Comparison of ENCODE assay signal across 11 cellular contexts in genomic region chr20:44832724-44833123, GRCh38. TPM values are rescaled to one million over a fixed set of nuclear protein-coding genes. Genes with fewer than 3 reads are reported as not detected.
DNase-seq lines count a peak whose midpoint lies in the region; ATAC-seq lines count a peak whose summit lies in the region.
"Had no signal": no experiment of that assay in that cellular context is flagged by ENCODE, and none has a peak within 500 bp of the region (broad histone marks: within the 10 kb centered on the region; RNA-seq: fewer than 3 reads in every experiment).

No MANE protein-coding gene starts in this region.

- peak; percentile 35 for DNase-seq in NCI-H748 (lab: John Stamatoyannopoulos, UW; ENCODE audit: unreplicated experiment)
- no peak for DNase-seq in NCI-H748 treated with DMSO at 0.1 percent for 48 hours (lab: John Stamatoyannopoulos, UW)
- DNase-seq in NCI-H446 (lab: John Stamatoyannopoulos, UW), result peak; percentile 85 to 88
- DNase-seq in dermis blood vessel endothelial cell, result peak; percentile 8
- peak; percentile 28 for DNase-seq in pons (ENCODE audit: low spot score)
- DNase-seq in hepatic stellate cell (ENCODE audit: low spot score), result no peak
- no peak for DNase-seq in activated T-cell treated with anti-CD3 and anti-CD28 coated beads, Interleukin-2, amount 50 U/mL, for 1 hour
- DNase-seq in left lobe of liver (ENCODE audit: low spot score), result no peak
- DNase-seq: AML-193; mucosa of descending colon; stimulated activated CD4-positive, alpha-beta T cell treated with anti-CD3 and anti-CD28 coated beads, Interleukin-15, amount 100 ng/mL, for 24 hours had no signal

- no peak for ATAC-seq in left lobe of liver
- ATAC-seq: mucosa of descending colon had no signal

RNA-seq across cellular contexts. Expression of gene RIMS4, which starts 22.4 kb away (rescaled TPM):
- total RNA-seq in dermis blood vessel endothelial cell (not detected in 2 replicates), left lobe of liver (not detected)

RNA-seq across cellular contexts. Expression of gene YWHAB, which starts 52.8 kb away (rescaled TPM):
- total RNA-seq in dermis blood vessel endothelial cell, result 137 and 188 TPM in 2 replicates
- total RNA-seq in left lobe of liver, result 52.5 TPM

Comparison
In these comparisons a context has a peak if more than half of its experiments do, and no peak if none do; other contexts are left out.
1. DNase-seq: peak in NCI-H748 (single experiment), NCI-H446 (2 of 2), dermis blood vessel endothelial cell (single experiment) and pons (single experiment); none in NCI-H748 treated with DMSO at 0.1 percent for 48 hours (single experiment), hepatic stellate cell (single experiment), activated T-cell treated with anti-CD3 and anti-CD28 coated beads, Interleukin-2, amount 50 U/mL, for 1 hour (single experiment) and left lobe of liver (single experiment).